In the genomic region with DNA sequence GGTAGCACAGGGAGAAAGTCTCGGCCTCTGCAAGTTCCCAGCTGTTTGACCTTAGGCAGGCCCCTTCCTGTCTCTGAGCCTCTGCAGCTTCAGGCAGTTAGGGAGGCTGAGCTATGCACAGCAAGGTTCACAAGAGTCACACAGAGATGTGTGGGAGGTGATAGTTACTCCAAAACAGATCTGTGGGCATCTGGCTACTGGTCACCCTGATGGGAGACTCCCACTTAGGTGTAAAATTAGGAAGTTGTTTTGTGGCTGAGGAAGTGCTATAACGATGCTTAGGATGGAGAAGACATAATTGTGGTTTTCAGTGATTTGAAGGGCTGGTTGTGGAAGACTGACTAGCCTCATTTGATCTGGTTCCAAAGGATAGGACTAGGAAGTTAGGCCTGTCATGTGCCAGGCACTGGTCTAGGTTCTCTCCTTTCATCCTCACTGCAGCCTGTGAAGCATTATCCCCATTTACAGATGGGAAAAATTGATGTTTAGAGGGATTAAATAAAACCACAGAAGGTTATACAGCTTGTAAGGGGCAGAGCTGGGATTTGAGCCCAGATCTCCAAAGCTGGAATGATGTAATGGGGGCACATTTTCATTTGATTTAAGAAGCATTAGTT, we compare ENCODE assay signal across 9 cellular contexts. TPM values are rescaled to one million over a fixed set of nuclear protein-coding genes. Genes with fewer than 3 reads are reported as not detected.
DNase-seq lines count a peak whose midpoint lies in the region; ATAC-seq and TF ChIP-seq lines count a peak whose summit lies in the region.
"Had no signal": no experiment of that assay in that cellular context is flagged by ENCODE, and none has a peak within 500 bp of the region (broad histone marks: within the 10 kb centered on the region; RNA-seq: fewer than 3 reads in every experiment).

No MANE protein-coding gene starts in this region.

- 58% methylated on average over 2 of the region's 2 CpGs for WGBS in mesenchymal stem cell

- H3K79me1 ChIP-seq in mesenchymal stem cell (replicated peaks; ENCODE audit: low read length, poor library complexity, severe bottlenecking): peaks cover 38% of the 10 kb centered on the region

- H3K4me2 ChIP-seq in mesenchymal stem cell (ENCODE audit: low read length, poor library complexity, severe bottlenecking): no peak overlapping the region

- no peak for TF ChIP-seq CTCF in HEK293 (tag by site-specific recombination; IDR thresholded peaks at IDR 0.05)

- no peak overlapping the region for H2BK15ac ChIP-seq in mesenchymal stem cell (ENCODE audit: low read depth, poor library complexity, severe bottlenecking)

- no peak overlapping the region for H4K8ac ChIP-seq in mesenchymal stem cell (ENCODE audit: low read length)

- H3K27me3 ChIP-seq in mesenchymal stem cell (ENCODE audit: control insufficient read depth in 1 of 2, insufficient read depth in 1 of 2, low read length in 2 of 2): no peaks in the 10 kb centered on the region
- H3K27me3 ChIP-seq: foreskin keratinocyte had no signal

- H3K9me3 ChIP-seq in HEK293 (ENCODE audit: control insufficient read depth, insufficient read depth, low read depth, low read length) (no peaks in the 10 kb centered on the region), mesenchymal stem cell (ENCODE audit: control insufficient read depth, low read length) (no peaks in the 10 kb centered on the region)

- ATAC-seq in GM21737 (IDR thresholded peaks at IDR 0.05; ENCODE audit: unreplicated experiment): no peak
- ATAC-seq: foreskin keratinocyte had no signal

- H3K4ac ChIP-seq in mesenchymal stem cell (ENCODE audit: low read depth in 1 of 2, low read length in 2 of 2): peak overlapping the region in 1 of 2 experiments; percentile 46

- H3K27ac ChIP-seq in HEK293 (ENCODE audit: extremely low read depth, low read depth, low read length): no peak overlapping the region
- no peak overlapping the region for H3K27ac ChIP-seq in mesenchymal stem cell (ENCODE audit: low read length, poor library complexity, severe bottlenecking)
- H3K27ac ChIP-seq: foreskin keratinocyte had no signal

- H3K4me3 ChIP-seq in HEK293 (ENCODE audit: low read depth, low read length) (no peak overlapping the region), mesenchymal stem cell (ENCODE audit: insufficient read depth in 1 of 2, low read depth in 1 of 2, low read length in 2 of 2) (no peak overlapping the region)

- no peak overlapping the region for H2BK120ac ChIP-seq in mesenchymal stem cell (ENCODE audit: low read depth, low read length)

- H2BK12ac ChIP-seq in mesenchymal stem cell (ENCODE audit: low read length in 2 of 2): no peak overlapping the region

- H4K91ac ChIP-seq in mesenchymal stem cell (ENCODE audit: low read length): no peak overlapping the region

- H2AFZ ChIP-seq in mesenchymal stem cell (ENCODE audit: low read depth, low read length): no peak overlapping the region

- H2AK5ac ChIP-seq in mesenchymal stem cell (ENCODE audit: low read length, severe bottlenecking): peak overlapping the region; percentile 2

- POLR2A ChIA-PET in HEK293 (lab: Yijun Ruan, JAX): no interaction called here

- peak overlapping the region; percentile 59 for H3K9ac ChIP-seq in mesenchymal stem cell (ENCODE audit: low read length)

- DNase-seq in AG08395 (ENCODE audit: low spot score) (peak; percentile 46), astrocyte of the hippocampus (ENCODE audit: low read depth, low spot score) (peak; percentile 61), mesenchymal stem cell (peak; percentile 28), NCI-H1105 (lab: John Stamatoyannopoulos, UW) (no peak)
- no peak for DNase-seq in stimulated activated CD8-positive, alpha-beta memory T cell treated with anti-CD3 and anti-CD28 coated beads, Interleukin-4, amount 100 ng/mL, for 48 hours
- DNase-seq in effector CD8-positive, alpha-beta T cell (lab: John Stamatoyannopoulos, UW): no peak
- DNase-seq: foreskin keratinocyte had no signal

- no peak overlapping the region for H3K18ac ChIP-seq in mesenchymal stem cell (ENCODE audit: low read depth in 1 of 2, low read length in 2 of 2)

- H3K4me1 ChIP-seq in HEK293 (ENCODE audit: control insufficient read depth, insufficient read depth, low read length): peaks cover 3% of the 10 kb centered on the region; the same call in 1 of the 2 replicates
- peaks cover 21% of the 10 kb centered on the region for H3K4me1 ChIP-seq in mesenchymal stem cell (ENCODE audit: control insufficient read depth, insufficient read depth, low read depth, low read length)
- H3K4me1 ChIP-seq: foreskin keratinocyte had no signal

- no peak overlapping the region for H3K14ac ChIP-seq in mesenchymal stem cell (ENCODE audit: low read length in 2 of 2)

- H3K36me3 ChIP-seq in HEK293 (ENCODE audit: control insufficient read depth in 2 of 2, insufficient read depth in 1 of 2, low read length in 2 of 2) (peaks cover 3 to 7% of the 10 kb centered on the region in 2 experiments; a peak in 2 of 3 replicates), mesenchymal stem cell (ENCODE audit: control insufficient read depth in 1 of 2, insufficient read depth in 2 of 2, low read depth in 1 of 2, low read length in 2 of 2) (peaks cover 0 to 12% of the 10 kb centered on the region in 2 experiments)

- no peak overlapping the region for H2BK5ac ChIP-seq in mesenchymal stem cell (ENCODE audit: low read depth, low read length, poor library complexity, severe bottlenecking)

- H3K23ac ChIP-seq in mesenchymal stem cell (ENCODE audit: low read length in 2 of 2): no peak overlapping the region

- CTCF ChIA-PET in HEK293 (lab: Yijun Ruan, JAX): interaction anchor here (0.7 to 4.0 kb wide), 3 partner anchors 15 to 35 kb away, joined by 3 to 28 read pairs (median 3); no protein-coding TSS in a partner anchor

TF ChIP-seq in HEK293, 187 proteins besides CTCF, POLR2A, EP300 and RAD21:
- TF ChIP-seq ZFHX2 (tag by site-specific recombination; conservative IDR thresholded peaks at IDR 0.05) (peak; percentile 74), EGR2 (tag by site-specific recombination; IDR thresholded peaks at IDR 0.05; ENCODE audit: low read depth) (peak; percentile 84)
- TF ChIP-seq, protein P1, sequence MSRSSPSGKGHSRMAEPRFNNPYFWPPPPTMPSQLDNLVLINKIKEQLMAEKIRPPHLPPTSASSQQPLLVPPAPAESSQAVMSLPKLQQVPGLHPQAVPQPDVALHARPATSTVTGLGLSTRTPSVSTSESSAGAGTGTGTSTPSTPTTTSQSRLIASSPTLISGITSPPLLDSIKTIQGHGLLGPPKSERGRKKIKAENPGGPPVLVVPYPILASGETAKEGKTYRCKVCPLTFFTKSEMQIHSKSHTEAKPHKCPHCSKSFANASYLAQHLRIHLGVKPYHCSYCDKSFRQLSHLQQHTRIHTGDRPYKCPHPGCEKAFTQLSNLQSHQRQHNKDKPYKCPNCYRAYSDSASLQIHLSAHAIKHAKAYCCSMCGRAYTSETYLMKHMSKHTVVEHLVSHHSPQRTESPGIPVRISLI (tag by site-specific recombination; IDR thresholded peaks at IDR 0.05): no peak
- TF ChIP-seq, protein P2, sequence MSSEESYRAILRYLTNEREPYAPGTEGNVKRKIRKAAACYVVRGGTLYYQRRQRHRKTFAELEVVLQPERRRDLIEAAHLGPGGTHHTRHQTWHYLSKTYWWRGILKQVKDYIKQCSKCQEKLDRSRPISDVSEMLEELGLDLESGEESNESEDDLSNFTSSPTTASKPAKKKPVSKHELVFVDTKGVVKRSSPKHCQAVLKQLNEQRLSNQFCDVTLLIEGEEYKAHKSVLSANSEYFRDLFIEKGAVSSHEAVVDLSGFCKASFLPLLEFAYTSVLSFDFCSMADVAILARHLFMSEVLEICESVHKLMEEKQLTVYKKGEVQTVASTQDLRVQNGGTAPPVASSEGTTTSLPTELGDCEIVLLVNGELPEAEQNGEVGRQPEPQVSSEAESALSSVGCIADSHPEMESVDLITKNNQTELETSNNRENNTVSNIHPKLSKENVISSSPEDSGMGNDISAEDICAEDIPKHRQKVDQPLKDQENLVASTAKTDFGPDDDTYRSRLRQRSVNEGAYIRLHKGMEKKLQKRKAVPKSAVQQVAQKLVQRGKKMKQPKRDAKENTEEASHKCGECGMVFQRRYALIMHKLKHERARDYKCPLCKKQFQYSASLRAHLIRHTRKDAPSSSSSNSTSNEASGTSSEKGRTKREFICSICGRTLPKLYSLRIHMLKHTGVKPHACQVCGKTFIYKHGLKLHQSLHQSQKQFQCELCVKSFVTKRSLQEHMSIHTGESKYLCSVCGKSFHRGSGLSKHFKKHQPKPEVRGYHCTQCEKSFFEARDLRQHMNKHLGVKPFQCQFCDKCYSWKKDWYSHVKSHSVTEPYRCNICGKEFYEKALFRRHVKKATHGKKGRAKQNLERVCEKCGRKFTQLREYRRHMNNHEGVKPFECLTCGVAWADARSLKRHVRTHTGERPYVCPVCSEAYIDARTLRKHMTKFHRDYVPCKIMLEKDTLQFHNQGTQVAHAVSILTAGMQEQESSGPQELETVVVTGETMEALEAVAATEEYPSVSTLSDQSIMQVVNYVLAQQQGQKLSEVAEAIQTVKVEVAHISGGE (tag by site-specific recombination; conservative IDR thresholded peaks at IDR 0.05; ENCODE audit: low read depth): no peak

RNA-seq across cellular contexts. Expression of a gene that starts 13.5 kb away (rescaled TPM):
- polyA plus RNA-seq in mesenchymal stem cell (2013, experiment 1 of 2): 46.6 TPM
- 46.8 TPM for polyA plus RNA-seq in mesenchymal stem cell (2013, experiment 2 of 2)

RNA-seq across cellular contexts. Expression of a gene that starts 13.9 kb away (rescaled TPM):
- polyA plus RNA-seq in mesenchymal stem cell (2013, experiment 1 of 2): 26.6 TPM
- polyA plus RNA-seq in mesenchymal stem cell (2013, experiment 2 of 2): 26.3 TPM

RNA-seq across cellular contexts. Expression of a gene that starts 35.8 kb away (rescaled TPM):
- 42.5 TPM for polyA plus RNA-seq in mesenchymal stem cell (2013, experiment 1 of 2)
- polyA plus RNA-seq in mesenchymal stem cell (2013, experiment 2 of 2): 43.0 TPM

Comparison
In these comparisons a context has a peak if more than half of its experiments do, and no peak if none do; other contexts are left out.
1. DNase-seq: peak in AG08395 (single experiment), astrocyte of the hippocampus (single experiment) and mesenchymal stem cell (single experiment); none in NCI-H1105 (single experiment), stimulated activated CD8-positive, alpha-beta memory T cell treated with anti-CD3 and anti-CD28 coated beads, Interleukin-4, amount 100 ng/mL, for 48 hours (single experiment) and effector CD8-positive, alpha-beta T cell (single experiment).